ENCODE assay signal across 1 cellular context in the genomic region with DNA sequence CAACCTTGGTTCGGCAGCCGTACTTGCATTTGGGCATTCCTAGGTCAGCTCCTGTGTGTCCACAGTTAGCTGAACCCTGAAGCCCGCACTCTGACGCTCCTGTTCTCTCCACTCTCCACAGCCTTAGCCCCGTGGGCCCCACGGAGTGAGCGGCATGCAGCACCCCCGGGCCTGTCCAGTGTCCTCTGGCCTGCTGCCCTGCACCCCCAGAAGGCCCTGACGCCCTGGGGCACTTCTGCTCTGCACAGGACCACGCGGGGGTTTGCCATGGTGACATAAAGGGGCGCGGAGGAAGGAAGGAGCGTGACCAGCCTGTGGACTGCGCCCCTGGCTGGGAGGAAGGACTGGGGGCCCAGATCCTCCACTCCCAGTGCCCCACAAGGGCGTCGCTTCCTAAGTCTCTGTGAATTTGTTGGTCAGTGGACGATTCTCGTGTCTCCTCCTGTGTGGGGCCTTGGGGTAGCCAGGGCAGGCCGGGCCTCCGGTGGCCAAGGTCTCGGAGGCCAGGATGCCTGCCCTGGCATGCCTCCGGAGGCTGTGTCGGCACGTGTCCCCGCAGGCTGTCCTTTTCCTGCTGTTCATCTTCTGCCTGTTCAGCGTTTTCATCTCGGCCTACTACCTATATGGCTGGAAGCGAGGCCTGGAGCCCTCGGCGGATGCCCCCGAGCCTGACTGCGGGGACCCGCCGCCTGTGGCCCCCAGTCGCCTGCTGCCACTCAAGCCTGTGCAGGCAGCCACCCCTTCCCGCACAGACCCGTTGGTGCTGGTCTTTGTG.
TF ChIP-seq lines count a peak whose summit lies in the region.

No MANE protein-coding gene starts in this region.

TF ChIP-seq in endothelial cell of umbilical vein, 7 proteins besides CTCF, POLR2A, EP300 and RAD21:
- TF ChIP-seq MYC (IDR thresholded peaks at IDR 0.05; ENCODE audit: low read depth, low read length) (no peak), EZH2 (IDR thresholded peaks at IDR 0.05; ENCODE audit: borderline replicate concordance, low read depth, low read length, severe bottlenecking) (no peak), POLR2AphosphoS5 (IDR thresholded peaks at IDR 0.05; ENCODE audit: insufficient read depth, low read depth, low read length) (no peak), FOS (IDR thresholded peaks at IDR 0.05; ENCODE audit: borderline replicate concordance, insufficient read depth, low read length) (no peak), GATA2 (IDR thresholded peaks at IDR 0.05; ENCODE audit: insufficient read depth, insufficient read length, low read depth, low read length) (no peak), JUN (IDR thresholded peaks at IDR 0.05; ENCODE audit: borderline replicate concordance, insufficient read depth, insufficient read length, low read depth) (no peak)
- TF ChIP-seq, protein P1, sequence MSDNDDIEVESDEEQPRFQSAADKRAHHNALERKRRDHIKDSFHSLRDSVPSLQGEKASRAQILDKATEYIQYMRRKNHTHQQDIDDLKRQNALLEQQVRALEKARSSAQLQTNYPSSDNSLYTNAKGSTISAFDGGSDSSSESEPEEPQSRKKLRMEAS (IDR thresholded peaks at IDR 0.05; ENCODE audit: insufficient read depth, insufficient read length): no peak
